Comparison of ENCODE assay signal across 9 cellular contexts in genomic region chr9:89473762-89474469, GRCh38. TPM values are rescaled to one million over a fixed set of nuclear protein-coding genes. Genes with fewer than 3 reads are reported as not detected.
DNase-seq lines count a peak whose midpoint lies in the region; ATAC-seq and TF ChIP-seq lines count a peak whose summit lies in the region.
"Had no signal": no experiment of that assay in that cellular context is flagged by ENCODE, and none has a peak within 500 bp of the region (broad histone marks: within the 10 kb centered on the region; RNA-seq: fewer than 3 reads in every experiment).

No MANE protein-coding gene starts in this region.

- TF ChIP-seq CTCF in Peyer's patch (IDR thresholded peaks at IDR 0.05): no peak
- no peak for TF ChIP-seq CTCF in mesothelial cell of epicardium (IDR thresholded peaks at IDR 0.05; ENCODE audit: unreplicated experiment)

- H3K27ac ChIP-seq in Peyer's patch: peak overlapping the region in 3 of 4 donors; percentile 10 to 53 (median 51)
- H3K27ac ChIP-seq: heart left ventricle had no signal

- H3K9me3 ChIP-seq in Peyer's patch: no peaks in the 10 kb centered on the region
- H3K9me3 ChIP-seq: heart left ventricle had no signal

- H3K9me3 Mint-ChIP-seq in mesothelial cell of epicardium: no peaks in the 10 kb centered on the region

- no peak overlapping the region for H3K4me3 ChIP-seq in Peyer's patch
- H3K4me3 ChIP-seq: heart left ventricle had no signal

- no peak overlapping the region for H3K27ac Mint-ChIP-seq in mesothelial cell of epicardium

- H3K36me3 Mint-ChIP-seq in mesothelial cell of epicardium: peaks cover 2% of the 10 kb centered on the region

- DNase-seq in AG20443 (ENCODE audit: low spot score) (peak; percentile 61), Peyer's patch (peak in 2 of 3 donors; percentile 30 to 44), fibroblast of peridontal ligament (ENCODE audit: extremely low read depth) (peak; percentile 58), CD1c-positive myeloid dendritic cell (ENCODE audit: extremely low spot score) (no peak), mesothelial cell of epicardium (ENCODE audit: low spot score in 2 of 2, unreplicated experiment in 2 of 2) (no peak)
- DNase-seq in stimulated activated CD4-positive, alpha-beta T cell treated with anti-CD3 and anti-CD28 coated beads, Interleukin-12 subunit alpha, Interleukin-12 subunit beta, amount 100 ng/mL, for 4 hours: no peak
- no peak for DNase-seq in stimulated activated CD4-positive, alpha-beta T cell treated with anti-CD3 and anti-CD28 coated beads, Interleukin-4, amount 100 ng/mL, for 4 hours
- DNase-seq: heart left ventricle had no signal

- ATAC-seq in GM21447 (IDR thresholded peaks at IDR 0.05; ENCODE audit: unreplicated experiment): peak; percentile 41
- ATAC-seq: heart left ventricle had no signal

- no peaks in the 10 kb centered on the region for H3K36me3 ChIP-seq in Peyer's patch

- no peaks in the 10 kb centered on the region for H3K27me3 Mint-ChIP-seq in mesothelial cell of epicardium (ENCODE audit: low read depth)

- H3K4me3 Mint-ChIP-seq in mesothelial cell of epicardium: no peak overlapping the region

- peaks cover 16% of the 10 kb centered on the region for H3K4me1 Mint-ChIP-seq in mesothelial cell of epicardium

- peaks cover 0 to 22% (median 10%) of the 10 kb centered on the region in 4 donors for H3K4me1 ChIP-seq in Peyer's patch

- H3K27me3 ChIP-seq in Peyer's patch: no peaks in the 10 kb centered on the region
- H3K27me3 ChIP-seq: heart left ventricle had no signal

- TF ChIP-seq POLR2A in Peyer's patch (IDR thresholded peaks at IDR 0.05): no peak

RNA-seq across cellular contexts. Expression of gene SEMA4D, which starts 24.0 kb away (rescaled TPM):
- total RNA-seq in Peyer's patch: 100 to 1,000 TPM in 1 of 4 donors, 10 to 100 TPM in 3; 24.3 to 124 (median 30.0) TPM
- 41.8 to 44.7 TPM (median 42.7 TPM) in 3 replicates for total RNA-seq in mesothelial cell of epicardium

Comparison
In these comparisons a context has a peak if more than half of its experiments do, and no peak if none do; other contexts are left out.
1. DNase-seq: peak in AG20443 (single experiment), Peyer's patch (2 of 3) and fibroblast of peridontal ligament (single experiment); none in stimulated activated CD4-positive, alpha-beta T cell treated with anti-CD3 and anti-CD28 coated beads, Interleukin-12 subunit alpha, Interleukin-12 subunit beta, amount 100 ng/mL, for 4 hours (single experiment), stimulated activated CD4-positive, alpha-beta T cell treated with anti-CD3 and anti-CD28 coated beads, Interleukin-4, amount 100 ng/mL, for 4 hours (0 of 2), CD1c-positive myeloid dendritic cell (single experiment) and mesothelial cell of epicardium (0 of 2).